In genomic region chr1:76901158-76901767, GRCh38 we compare ENCODE assay signal across 8 cellular contexts. TPM values are rescaled to one million over a fixed set of nuclear protein-coding genes. Genes with fewer than 3 reads are reported as not detected.
A peak's percentile ranks its signal among the peaks of the same experiment; 100 is the strongest.
DNase-seq lines count a peak whose midpoint lies in the region; ATAC-seq, FAIRE-seq and TF ChIP-seq lines count a peak whose summit lies in the region.

No MANE protein-coding gene starts in this region.

- intact Hi-C loops in heart left ventricle (cut with DNase I) = loop anchor here in 1 of 10 donors (10.0 kb wide), 1 partner anchor 56 kb away; no protein-coding TSS in a partner anchor
- intact Hi-C loops in left ventricle myocardium superior (cut with micrococcal nuclease) = no loop called here
- intact Hi-C loops in vagina (cut with DNase I) = no loop called here

- no peaks in the 10 kb centered on the region for H3K36me3 ChIP-seq in heart left ventricle
- no peaks in the 10 kb centered on the region for H3K36me3 ChIP-seq in bronchial epithelial cell (ENCODE audit: control insufficient read depth, insufficient read depth, low read length)
- no peaks in the 10 kb centered on the region for H3K36me3 ChIP-seq in vagina

- H3K27ac ChIP-seq in heart left ventricle (no peak overlapping the region), vagina (no peak overlapping the region)

- peak in 11 of 12 donors; percentile 19 to 55 (median 47) for TF ChIP-seq CTCF in heart left ventricle (IDR thresholded peaks at IDR 0.05)
- peak; percentile 85 for TF ChIP-seq CTCF in bronchial epithelial cell (IDR thresholded peaks at IDR 0.05; ENCODE audit: insufficient read depth, low read length, severe bottlenecking)
- peak in 1 of 3 experiments; percentile 7 for TF ChIP-seq CTCF in vagina (IDR thresholded peaks at IDR 0.05)

- ATAC-seq in heart left ventricle = no peak
- ATAC-seq in left ventricle myocardium superior = no peak
- peak; percentile 72 for ATAC-seq in GM21737 (IDR thresholded peaks at IDR 0.05; ENCODE audit: unreplicated experiment)

- H3K9me3 ChIP-seq in heart left ventricle (no peaks in the 10 kb centered on the region), vagina (no peaks in the 10 kb centered on the region)

- 78 to 91% (median 82%) methylated on average over 2 of the region's 2 CpGs for WGBS in heart left ventricle, 4 donors

- FAIRE-seq in RCC 7860 (lab: Jason Lieb, UNC) = peak; percentile 64
- no peak for FAIRE-seq in bronchial epithelial cell (lab: Jason Lieb, UNC)

- TF ChIP-seq POLR2A in heart left ventricle (IDR thresholded peaks at IDR 0.05) = no peak
- TF ChIP-seq POLR2A in vagina (IDR thresholded peaks at IDR 0.05) = no peak

- H3K4me1 ChIP-seq in heart left ventricle (no peaks in the 10 kb centered on the region), vagina (no peaks in the 10 kb centered on the region)

- H3K4me3 ChIP-seq in heart left ventricle (no peak overlapping the region), bronchial epithelial cell (ENCODE audit: low read depth, low read length) (no peak overlapping the region), vagina (no peak overlapping the region)

- DNase-seq in heart left ventricle = no peak
- no peak for DNase-seq in left ventricle myocardium superior
- DNase-seq in HT1080 (ENCODE audit: low read depth) = peak; percentile 78
- peak; percentile 51 for DNase-seq in RCC 7860 (ENCODE audit: low spot score)
- DNase-seq in bronchial epithelial cell (ENCODE audit: low read depth) = peak; percentile 66
- DNase-seq in lung microvascular endothelial cell (ENCODE audit: low read depth in 2 of 2) = peak; percentile 55 to 57
- no peak for DNase-seq in vagina (ENCODE audit: extremely low spot score in 2 of 2)

- H3K27me3 ChIP-seq in heart left ventricle = no peaks in the 10 kb centered on the region
- H3K27me3 ChIP-seq in bronchial epithelial cell (ENCODE audit: control insufficient read depth, insufficient read depth, low read length) = no peaks in the 10 kb centered on the region
- H3K27me3 ChIP-seq in vagina = no peaks in the 10 kb centered on the region

RNA-seq across cellular contexts. Expression of gene ST6GALNAC5, which starts 34.0 kb away (rescaled TPM):
- under 1 TPM in 7 of 9 donors, not detected in 2; 0.14 to 0.83 (median 0.57) TPM for total RNA-seq in heart left ventricle
- polyA plus RNA-seq in heart left ventricle = under 1 TPM; 0.18 to 0.23 TPM
- total RNA-seq in left ventricle myocardium superior = 0.62 TPM
- 6.7 and 8.9 TPM in 2 replicates for total RNA-seq in HT1080 (2014; rRNA removed; shearing (Covaris generic))
- polyA plus RNA-seq in HT1080 (2015; cell fraction: cytosol; rRNA removed) = 0.54 and 0.72 TPM in 2 replicates
- polyA plus RNA-seq in HT1080 (2015; cell fraction: nucleus; rRNA removed) = 1.0 and 1.5 TPM in 2 replicates
- 0.26 and 2.3 TPM in 2 replicates for total RNA-seq in bronchial epithelial cell
- not detected in 2 replicates for total RNA-seq in lung microvascular endothelial cell
- 9.6 TPM for total RNA-seq in vagina

Comparison
In these comparisons a context has a peak if more than half of its experiments do, and no peak if none do; other contexts are left out.
1. DNase-seq: peak in HT1080 (single experiment), RCC 7860 (single experiment), bronchial epithelial cell (single experiment) and lung microvascular endothelial cell (2 of 2); none in heart left ventricle (0 of 5), left ventricle myocardium superior (single experiment) and vagina (0 of 2).